Comparison of ENCODE assay signal across 11 cellular contexts in genomic region chr22:23229646-23230045, GRCh38.
"Had no signal": no experiment of that assay in that cellular context is flagged by ENCODE, and none has a peak within 500 bp of the region (broad histone marks: within the 10 kb centered on the region; RNA-seq: fewer than 3 reads in every experiment).

No MANE protein-coding gene starts in this region.

- H3K27me3 ChIP-seq: adrenal gland, hepatocyte, pancreas, tibial artery, vagina had no signal

- H3K36me3 ChIP-seq: adrenal gland, pancreas, tibial artery, vagina had no signal

- H3K4me3 ChIP-seq: adrenal gland, hepatocyte, pancreas, tibial artery, vagina had no signal

- DNase-seq: activated CD4-positive, alpha-beta memory T cell treated with anti-CD3 and anti-CD28 coated beads, Interleukin-2, amount 10 ng/mL, durations not matched to agents 7 days and 5 days; activated naive CD4-positive, alpha-beta T cell treated with anti-CD3 and anti-CD28 coated beads, Interleukin-2, amount 10 ng/mL, durations not matched to agents 7 days and 5 days; adrenal gland; erythroblast; stimulated activated CD4-positive, alpha-beta T cell treated with anti-CD3 and anti-CD28 coated beads, Interleukin-15, amount 100 ng/mL, for 24 hours; stimulated activated CD4-positive, alpha-beta T cell treated with anti-CD3 and anti-CD28 coated beads, Interleukin-4, amount 100 ng/mL, for 4 hours; tibial artery had no signal

- H3K4me3 Mint-ChIP-seq: activated CD4-positive, alpha-beta memory T cell treated with anti-CD3 and anti-CD28 coated beads, Interleukin-2, amount 10 ng/mL, durations not matched to agents 7 days and 5 days; activated naive CD4-positive, alpha-beta T cell treated with anti-CD3 and anti-CD28 coated beads, Interleukin-2, amount 10 ng/mL, durations not matched to agents 7 days and 5 days; T-helper 2 cell treated with Interferon-gamma antibody and Interleukin-4, amounts not matched to agents 5 μg/mL and 100 μg/mL, for 36 hours had no signal

- H3K4me2 ChIP-seq: hepatocyte had no signal

- ATAC-seq: pancreas had no signal

- H2AFZ ChIP-seq: hepatocyte had no signal

- H3K27ac ChIP-seq: adrenal gland, hepatocyte, pancreas, vagina had no signal

- H3K27ac Mint-ChIP-seq: activated CD4-positive, alpha-beta memory T cell treated with anti-CD3 and anti-CD28 coated beads, Interleukin-2, amount 10 ng/mL, durations not matched to agents 7 days and 5 days; T-helper 2 cell treated with Interferon-gamma antibody and Interleukin-4, amounts not matched to agents 5 μg/mL and 100 μg/mL, for 36 hours had no signal

- H3K27me3 Mint-ChIP-seq: activated CD4-positive, alpha-beta memory T cell treated with anti-CD3 and anti-CD28 coated beads, Interleukin-2, amount 10 ng/mL, durations not matched to agents 7 days and 5 days; activated naive CD4-positive, alpha-beta T cell treated with anti-CD3 and anti-CD28 coated beads, Interleukin-2, amount 10 ng/mL, durations not matched to agents 7 days and 5 days had no signal

- H3K9me3 ChIP-seq: pancreas had no signal
